7 cellular contexts compared by ENCODE assay signal in genomic region chr2:235626658-235627057, GRCh38.
"Had no signal": no experiment of that assay in that cellular context is flagged by ENCODE, and none has a peak within 500 bp of the region (broad histone marks: within the 10 kb centered on the region; RNA-seq: fewer than 3 reads in every experiment).

No MANE protein-coding gene starts in this region.

- FAIRE-seq: G401.6, GM12891, GM12892, GM18507, GM19239 had no signal

- DNase-seq: GDM1, GF-D8 had no signal
